In the genomic region with DNA sequence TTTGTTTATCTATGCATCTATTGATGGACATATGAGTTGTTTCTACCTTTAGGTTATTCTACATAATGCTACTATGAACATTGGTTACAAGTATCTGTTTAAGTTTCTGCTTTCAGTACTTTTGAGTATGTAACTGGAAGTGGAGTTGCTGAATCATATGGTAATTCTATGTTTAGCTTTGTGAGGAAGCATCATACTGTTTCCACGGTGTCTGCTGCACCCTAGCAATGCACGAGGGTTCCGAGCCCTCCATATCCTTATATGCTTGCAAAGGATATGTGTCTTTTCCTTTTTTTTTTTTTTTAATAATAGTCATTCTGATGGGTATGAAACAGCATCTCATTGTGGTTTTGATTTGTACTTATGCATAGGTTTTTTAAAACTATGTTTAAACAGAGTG, we compare ENCODE assay signal across 13 cellular contexts.
DNase-seq lines count a peak whose midpoint lies in the region; ATAC-seq and TF ChIP-seq lines count a peak whose summit lies in the region.
"Had no signal": no experiment of that assay in that cellular context is flagged by ENCODE, and none has a peak within 500 bp of the region (broad histone marks: within the 10 kb centered on the region; RNA-seq: fewer than 3 reads in every experiment).

No MANE protein-coding gene starts in this region.

- no peak overlapping the region for H2AFZ ChIP-seq in SK-N-SH (ENCODE audit: low read depth)

- no peak overlapping the region for H3K4me3 ChIP-seq in SK-N-SH (ENCODE audit: low read depth in 2 of 2, low read length in 1 of 2)
- H3K4me3 ChIP-seq in skeletal muscle tissue (ENCODE audit: low read length in 3 of 3): no peak overlapping the region
- no peak overlapping the region for H3K4me3 ChIP-seq in endodermal cell (ENCODE audit: low read length)
- H3K4me3 ChIP-seq: HAP-1 had no signal

- H3K4me1 ChIP-seq in SK-N-SH (ENCODE audit: control insufficient read depth in 1 of 2, insufficient read depth in 2 of 2, low read depth in 1 of 2, low read length in 1 of 2) (peaks cover 25 to 58% of the 10 kb centered on the region in 2 experiments), skeletal muscle tissue (ENCODE audit: control insufficient read depth in 3 of 3, insufficient read depth in 3 of 3, low read length in 3 of 3) (peaks cover 15 to 41% (median 40%) of the 10 kb centered on the region in 3 donors), endodermal cell (ENCODE audit: control insufficient read depth, insufficient read depth, low read length) (peaks cover 5% of the 10 kb centered on the region)

- no peak for DNase-seq in SK-N-SH
- no peak for DNase-seq in endodermal cell
- DNase-seq in stimulated activated CD4-positive, alpha-beta T cell treated with anti-CD3 and anti-CD28 coated beads, Interleukin-4, amount 100 ng/mL, for 24 hours: no peak
- DNase-seq in effector memory CD8-positive, alpha-beta T cell: no peak
- DNase-seq: NCI-H1092 treated with DMSO at 0.1 percent for 48 hours; NK-92 treated with Interleukin-12 subunit alpha and Interleukin-12 subunit beta, amount 100 ng/mL, for 24 hours; T-cell had no signal

- no peak overlapping the region for H3K27ac Mint-ChIP-seq in endodermal cell
- H3K27ac Mint-ChIP-seq in effector memory CD8-positive, alpha-beta T cell: no peak overlapping the region
- H3K27ac Mint-ChIP-seq: T-cell had no signal

- H3K9me3 Mint-ChIP-seq in endodermal cell: no peaks in the 10 kb centered on the region
- no peaks in the 10 kb centered on the region for H3K9me3 Mint-ChIP-seq in effector memory CD8-positive, alpha-beta T cell
- H3K9me3 Mint-ChIP-seq: T-cell had no signal

- no peaks in the 10 kb centered on the region for H3K9me3 ChIP-seq in SK-N-SH
- H3K9me3 ChIP-seq in skeletal muscle tissue (ENCODE audit: control insufficient read depth in 3 of 3, low read length in 3 of 3): no peaks in the 10 kb centered on the region
- no peaks in the 10 kb centered on the region for H3K9me3 ChIP-seq in endodermal cell (ENCODE audit: control insufficient read depth, low read length)
- H3K9me3 ChIP-seq: HAP-1 had no signal

- H3F3A ChIP-seq in SK-N-SH (replicated peaks; ENCODE audit: insufficient read depth): peaks cover 9% of the 10 kb centered on the region

- no peak for TF ChIP-seq RAD21 in SK-N-SH (IDR thresholded peaks at IDR 0.05; ENCODE audit: low read length)

- H3K4me3 Mint-ChIP-seq in endodermal cell: no peak overlapping the region
- H3K4me3 Mint-ChIP-seq in effector memory CD8-positive, alpha-beta T cell: no peak overlapping the region
- H3K4me3 Mint-ChIP-seq: T-cell had no signal

- no peaks in the 10 kb centered on the region for H3K9me2 ChIP-seq in SK-N-SH

- H3K9ac ChIP-seq in SK-N-SH (no peak overlapping the region), skeletal muscle tissue (ENCODE audit: low read depth in 1 of 3, low read length in 3 of 3) (peak overlapping the region in 1 of 3 donors; percentile 9), endodermal cell (ENCODE audit: extremely low read depth, low read length, poor library complexity, severe bottlenecking) (no peak overlapping the region)

- ATAC-seq in SK-N-SH treated with all-trans-retinoic acid at 6 μM for 48 hours (no peak), HG03354 (IDR thresholded peaks at IDR 0.05; ENCODE audit: poor library complexity, severe bottlenecking, unreplicated experiment) (peak; percentile 40)
- no peak for ATAC-seq in effector memory CD8-positive, alpha-beta T cell (replicated peaks)
- ATAC-seq: T-cell had no signal

- H3K36me3 ChIP-seq in SK-N-SH (replicated peaks in 1 of 2; ENCODE audit: control insufficient read depth in 1 of 2, insufficient read depth in 2 of 2, low read length in 1 of 2) (no peaks in the 10 kb centered on the region), skeletal muscle tissue (ENCODE audit: control insufficient read depth in 3 of 3, insufficient read depth in 3 of 3, low read length in 3 of 3) (no peaks in the 10 kb centered on the region), endodermal cell (ENCODE audit: control insufficient read depth, insufficient read depth, low read length) (no peaks in the 10 kb centered on the region)
- H3K36me3 ChIP-seq: HAP-1 had no signal

- TF ChIP-seq CTCF in SK-N-SH (IDR thresholded peaks at IDR 0.05) (no peak), endodermal cell (conservative IDR thresholded peaks at IDR 0.05) (no peak)

- no peaks in the 10 kb centered on the region for H3K27me3 ChIP-seq in SK-N-SH (ENCODE audit: insufficient read depth)
- no peaks in the 10 kb centered on the region for H3K27me3 ChIP-seq in skeletal muscle tissue (ENCODE audit: control insufficient read depth in 3 of 3, insufficient read depth in 3 of 3, low read length in 3 of 3)
- no peaks in the 10 kb centered on the region for H3K27me3 ChIP-seq in endodermal cell (ENCODE audit: control insufficient read depth, insufficient read depth, low read length, poor library complexity, severe bottlenecking)

- H3K4me1 Mint-ChIP-seq in endodermal cell: peaks cover 54% of the 10 kb centered on the region
- H3K4me1 Mint-ChIP-seq in effector memory CD8-positive, alpha-beta T cell (ENCODE audit: low read depth in 2 of 2): no peaks in the 10 kb centered on the region
- H3K4me1 Mint-ChIP-seq: T-cell had no signal

- H4K20me1 ChIP-seq in SK-N-SH (ENCODE audit: insufficient read depth): peaks cover 7% of the 10 kb centered on the region; the same call in 1 of the 2 replicates

- no peak overlapping the region for H3K27ac ChIP-seq in SK-N-SH (ENCODE audit: low read depth in 2 of 2, low read length in 1 of 2)
- H3K27ac ChIP-seq in cingulate gyrus (ENCODE audit: low read depth, low read length): peak overlapping the region; percentile 80
- peak overlapping the region; percentile 53 for H3K27ac ChIP-seq in skeletal muscle tissue (ENCODE audit: low read depth, low read length)
- no peak overlapping the region for H3K27ac ChIP-seq in endodermal cell (ENCODE audit: low read depth, low read length)
- H3K27ac ChIP-seq: HL-60 had no signal

- H3K36me3 Mint-ChIP-seq in endodermal cell (ENCODE audit: low read depth): no peaks in the 10 kb centered on the region
- H3K36me3 Mint-ChIP-seq in effector memory CD8-positive, alpha-beta T cell (ENCODE audit: insufficient read depth): no peaks in the 10 kb centered on the region
- H3K36me3 Mint-ChIP-seq: T-cell had no signal

- no peak for TF ChIP-seq EP300 in SK-N-SH (IDR thresholded peaks at IDR 0.05; ENCODE audit: borderline replicate concordance in 1 of 2, low read depth in 1 of 2, low read length in 1 of 2)

- WGBS in SK-N-SH (ENCODE audit: low lambda C conversion rate): 79% methylated on average over 3 of the region's 3 CpGs
- 94% methylated on average over 3 of the region's 3 CpGs; no CpG with 5 or more reads in 1 of the 2 experiments for WGBS in endodermal cell (ENCODE audit: insufficient coverage in 1 of 2, insufficient read length in 1 of 2), 2 experiments

- peaks cover 3% of the 10 kb centered on the region for H3K27me3 Mint-ChIP-seq in endodermal cell (ENCODE audit: insufficient read depth)
- H3K27me3 Mint-ChIP-seq in effector memory CD8-positive, alpha-beta T cell: peaks cover 15 to 64% of the 10 kb centered on the region in 2 donors

- 0 out of 2 replicates have a peak overlapping the region, but pooled peaks have one; percentile 4 for H3K4me2 ChIP-seq in SK-N-SH

- H3K79me2 ChIP-seq in SK-N-SH (ENCODE audit: insufficient read depth): peaks cover 36% of the 10 kb centered on the region; the same call in 1 of the 2 replicates

- POLR2A ChIA-PET in SK-N-SH (lab: Yijun Ruan, JAX): no interaction called here

- CTCF ChIA-PET in SK-N-SH (lab: Yijun Ruan, JAX): interaction anchor here (1.0 kb wide), 1 partner anchor 44 kb away, joined by 3 read pairs; no protein-coding TSS in a partner anchor

TF ChIP-seq in SK-N-SH, 30 proteins besides CTCF, POLR2A, EP300 and RAD21 (continues in another document):
- TF ChIP-seq FOSL2 (IDR thresholded peaks at IDR 0.05; ENCODE audit: borderline replicate concordance, low read depth): no peak
- TF ChIP-seq JUND (IDR thresholded peaks at IDR 0.05): no peak
- TF ChIP-seq, protein P1, sequence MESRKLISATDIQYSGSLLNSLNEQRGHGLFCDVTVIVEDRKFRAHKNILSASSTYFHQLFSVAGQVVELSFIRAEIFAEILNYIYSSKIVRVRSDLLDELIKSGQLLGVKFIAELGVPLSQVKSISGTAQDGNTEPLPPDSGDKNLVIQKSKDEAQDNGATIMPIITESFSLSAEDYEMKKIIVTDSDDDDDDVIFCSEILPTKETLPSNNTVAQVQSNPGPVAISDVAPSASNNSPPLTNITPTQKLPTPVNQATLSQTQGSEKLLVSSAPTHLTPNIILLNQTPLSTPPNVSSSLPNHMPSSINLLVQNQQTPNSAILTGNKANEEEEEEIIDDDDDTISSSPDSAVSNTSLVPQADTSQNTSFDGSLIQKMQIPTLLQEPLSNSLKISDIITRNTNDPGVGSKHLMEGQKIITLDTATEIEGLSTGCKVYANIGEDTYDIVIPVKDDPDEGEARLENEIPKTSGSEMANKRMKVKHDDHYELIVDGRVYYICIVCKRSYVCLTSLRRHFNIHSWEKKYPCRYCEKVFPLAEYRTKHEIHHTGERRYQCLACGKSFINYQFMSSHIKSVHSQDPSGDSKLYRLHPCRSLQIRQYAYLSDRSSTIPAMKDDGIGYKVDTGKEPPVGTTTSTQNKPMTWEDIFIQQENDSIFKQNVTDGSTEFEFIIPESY (IDR thresholded peaks at IDR 0.05; ENCODE audit: borderline replicate concordance, low read depth): no peak
- TF ChIP-seq FOXJ3 (CRISPR knock-in tag; IDR thresholded peaks at IDR 0.05): no peak
- TF ChIP-seq MEF2A (IDR thresholded peaks at IDR 0.05; ENCODE audit: borderline replicate concordance, low read depth): no peak

TF ChIP-seq in SK-N-SH treated with all-trans-retinoic acid at 6 μM for 48 hours, 23 proteins besides CTCF, POLR2A, EP300 and RAD21 (continues in another document):
- TF ChIP-seq, protein P2, sequence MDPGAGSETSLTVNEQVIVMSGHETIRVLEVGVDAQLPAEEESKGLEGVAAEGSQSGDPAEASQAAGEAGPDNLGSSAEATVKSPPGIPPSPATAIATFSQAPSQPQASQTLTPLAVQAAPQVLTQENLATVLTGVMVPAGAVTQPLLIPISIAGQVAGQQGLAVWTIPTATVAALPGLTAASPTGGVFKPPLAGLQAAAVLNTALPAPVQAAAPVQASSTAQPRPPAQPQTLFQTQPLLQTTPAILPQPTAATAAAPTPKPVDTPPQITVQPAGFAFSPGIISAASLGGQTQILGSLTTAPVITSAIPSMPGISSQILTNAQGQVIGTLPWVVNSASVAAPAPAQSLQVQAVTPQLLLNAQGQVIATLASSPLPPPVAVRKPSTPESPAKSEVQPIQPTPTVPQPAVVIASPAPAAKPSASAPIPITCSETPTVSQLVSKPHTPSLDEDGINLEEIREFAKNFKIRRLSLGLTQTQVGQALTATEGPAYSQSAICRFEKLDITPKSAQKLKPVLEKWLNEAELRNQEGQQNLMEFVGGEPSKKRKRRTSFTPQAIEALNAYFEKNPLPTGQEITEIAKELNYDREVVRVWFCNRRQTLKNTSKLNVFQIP (CRISPR knock-in tag; IDR thresholded peaks at IDR 0.05; ENCODE audit: borderline replicate concordance, low read depth): no peak

Comparison
In these comparisons a context has a peak if more than half of its experiments do, and no peak if none do; other contexts are left out.
1. H3K27ac ChIP-seq: peak in cingulate gyrus (single experiment) and skeletal muscle tissue (single experiment); none in SK-N-SH (0 of 2) and endodermal cell (single experiment).